27 cellular contexts compared by ENCODE assay signal in genomic region chr4:9916346-9916745, GRCh38.
"Had no signal": no experiment of that assay in that cellular context is flagged by ENCODE, and none has a peak within 500 bp of the region (broad histone marks: within the 10 kb centered on the region; RNA-seq: fewer than 3 reads in every experiment).

No MANE protein-coding gene starts in this region.

- H3K4me3 ChIP-seq: left lung, lung, neural progenitor cell, psoas muscle, right lobe of liver, skin epidermis, stomach, testis, thyroid gland, transverse colon, upper lobe of right lung had no signal

- H3K4me2 ChIP-seq: neural progenitor cell had no signal

- H3K27ac ChIP-seq: left lung, neural progenitor cell, neutrophil, parathyroid adenoma, psoas muscle, right lobe of liver, skin epidermis, stomach, testis, thyroid gland, transverse colon, upper lobe of right lung had no signal

- H3K79me2 ChIP-seq: parathyroid adenoma had no signal

- H2AFZ ChIP-seq: neural progenitor cell, parathyroid adenoma had no signal

- H3K36me3 ChIP-seq: left lung, neural progenitor cell, neutrophil, right lobe of liver, stomach, thyroid gland, transverse colon, upper lobe of right lung had no signal

- DNase-seq: hippocampal formation; kidney glomerular epithelial cell; left colon; left lung; mesendoderm; naive B cell; natural killer cell; nephron progenitor cell; occipital lobe; psoas muscle; right lobe of liver; stimulated activated CD4-positive, alpha-beta T cell treated with anti-CD3 and anti-CD28 coated beads, Interleukin-12 subunit alpha, Interleukin-12 subunit beta, amount 100 ng/mL, for 4 hours; stimulated activated CD4-positive, alpha-beta T cell treated with anti-CD3 and anti-CD28 coated beads, Interleukin-15, amount 100 ng/mL, for 24 hours; stimulated activated CD4-positive, alpha-beta T cell treated with anti-CD3 and anti-CD28 coated beads, Interleukin-2, amount 100 ng/mL, for 24 hours; stimulated activated CD4-positive, alpha-beta T cell treated with anti-CD3 and anti-CD28 coated beads, Interleukin-4, amount 100 ng/mL, for 1 hour; stimulated activated naive B cell treated with anti-CD40 and anti-IgM and Interleukin-4, amounts not matched to agents 10 μg/mL and 1 μg/mL and 100 μg/mL, for 72 hours; stimulated activated naive CD8-positive, alpha-beta T cell treated with anti-CD3 and anti-CD28 coated beads, Interleukin-15, Interleukin-2, amounts not matched to agents 100 U/mL and 50 U/mL, for 24 hours; stomach; testis; thyroid gland; transverse colon; upper lobe of right lung had no signal

- ATAC-seq: left colon; left lung; natural killer cell; right lobe of liver; stimulated activated naive B cell treated with anti-CD40 and anti-IgM and Interleukin-4, amounts not matched to agents 10 μg/mL and 1 μg/mL and 100 μg/mL, for 72 hours; stimulated activated naive CD8-positive, alpha-beta T cell treated with anti-CD3 and anti-CD28 coated beads, Interleukin-15, Interleukin-2, amounts not matched to agents 100 U/mL and 50 U/mL, for 24 hours; upper lobe of right lung had no signal

- H3K27me3 ChIP-seq: left lung, neural progenitor cell, neutrophil, right lobe of liver, stomach, testis, thyroid gland, transverse colon, upper lobe of right lung had no signal

- H3K4me1 ChIP-seq: left lung, parathyroid adenoma, psoas muscle, right lobe of liver, stomach, testis, thyroid gland, transverse colon, upper lobe of right lung had no signal

- H3K9ac ChIP-seq: neural progenitor cell, parathyroid adenoma had no signal

- H3K9me3 ChIP-seq: left lung, neutrophil, psoas muscle, right lobe of liver, stomach, testis, thyroid gland, transverse colon, upper lobe of right lung had no signal
